In the genomic region with DNA sequence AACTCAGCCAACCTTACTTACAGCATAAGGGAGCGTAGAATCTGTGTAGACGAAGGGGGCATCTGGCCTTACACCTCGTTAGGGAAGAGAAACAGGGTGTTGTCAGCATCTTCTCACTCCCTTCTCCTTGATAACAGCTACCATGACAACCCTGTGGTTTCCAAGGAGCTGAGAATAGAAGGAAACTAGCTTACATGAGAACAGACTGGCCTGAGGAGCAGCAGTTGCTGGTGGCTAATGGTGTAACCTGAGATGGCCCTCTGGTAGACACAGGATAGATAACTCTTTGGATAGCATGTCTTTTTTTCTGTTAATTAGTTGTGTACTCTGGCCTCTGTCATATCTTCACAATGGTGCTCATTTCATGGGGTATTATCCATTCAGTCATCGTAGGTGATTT, we compare ENCODE assay signal across 20 cellular contexts. TPM values are rescaled to one million over a fixed set of nuclear protein-coding genes. Genes with fewer than 3 reads are reported as not detected.
A peak's percentile ranks its signal among the peaks of the same experiment; 100 is the strongest.
DNase-seq lines count a peak whose midpoint lies in the region; ATAC-seq, FAIRE-seq and TF ChIP-seq lines count a peak whose summit lies in the region.
"Had no signal": no experiment of that assay in that cellular context is flagged by ENCODE, and none has a peak within 500 bp of the region (broad histone marks: within the 10 kb centered on the region; RNA-seq: fewer than 3 reads in every experiment).

No MANE protein-coding gene starts in this region.

- H3K9ac ChIP-seq in neural cell (ENCODE audit: low read length): no peak overlapping the region

- ATAC-seq in heart left ventricle: no peak
- ATAC-seq: activated CD8-positive, alpha-beta T cell treated with anti-CD3 and anti-CD28 coated beads, Interleukin-2, amount 10 ng/mL, durations not matched to agents 7 days and 5 days; effector memory CD8-positive, alpha-beta T cell had no signal

- no peak for TF ChIP-seq RAD21 in neural cell (conservative IDR thresholded peaks at IDR 0.05)

- TF ChIP-seq EP300 in neural cell (conservative IDR thresholded peaks at IDR 0.05; ENCODE audit: poor library complexity, severe bottlenecking): no peak

- TF ChIP-seq CTCF in neural cell (IDR thresholded peaks at IDR 0.05; ENCODE audit: poor library complexity, severe bottlenecking) (no peak), heart left ventricle (IDR thresholded peaks at IDR 0.05) (no peak)

- no peak for DNase-seq in GM12891 (ENCODE audit: insufficient read length, low spot score)
- peak; percentile 33 for DNase-seq in MV-4-11 (lab: John Stamatoyannopoulos, UW)
- DNase-seq in SK-N-DZ (ENCODE audit: low spot score): peak; percentile 93
- DNase-seq in activated gamma-delta T cell treated with Interleukin-2 at 50 U/mL for 16 hours: no peak
- DNase-seq in CD1c-positive myeloid dendritic cell (ENCODE audit: extremely low spot score): no peak
- DNase-seq in heart left ventricle: no peak
- DNase-seq: activated B cell treated with CpG ODN at 0.5 μM for 24 hours; activated CD8-positive, alpha-beta T cell treated with anti-CD3 and anti-CD28 coated beads, Interleukin-2, amount 10 ng/mL, durations not matched to agents 7 days and 5 days; activated T-cell treated with anti-CD3 and anti-CD28 coated beads, Interleukin-2, amount 50 U/mL, for 48 hours; AML-193; effector memory CD8-positive, alpha-beta T cell; NCI-H2029; NK-92 treated with Interleukin-12 subunit alpha and Interleukin-12 subunit beta, amount 100 ng/mL, for 24 hours; tibial artery had no signal

- H3K27me3 ChIP-seq in neural cell (ENCODE audit: insufficient read depth, low read depth, low read length): no peaks in the 10 kb centered on the region
- peaks cover 0 to 7% (median 0%) of the 10 kb centered on the region in 9 donors for H3K27me3 ChIP-seq in heart left ventricle
- H3K27me3 ChIP-seq: ascending aorta, right atrium auricular region, tibial artery had no signal

- no peak overlapping the region for H3K4me2 ChIP-seq in neural cell (ENCODE audit: low read length)

- H4K20me1 ChIP-seq in neural cell (ENCODE audit: insufficient read depth): no peaks in the 10 kb centered on the region

- intact Hi-C loops in heart left ventricle (cut with DNase I): no loop called here

- peak overlapping the region; percentile 44 for H3K27ac ChIP-seq in neural cell (ENCODE audit: low read length)
- H3K27ac ChIP-seq in heart left ventricle: no peak overlapping the region
- H3K27ac ChIP-seq: ascending aorta, right atrium auricular region, SK-N-MC, tibial artery had no signal

- H3K9me3 ChIP-seq in neural cell (ENCODE audit: low read length) (no peaks in the 10 kb centered on the region), heart left ventricle (no peaks in the 10 kb centered on the region)
- H3K9me3 ChIP-seq: ascending aorta, right atrium auricular region, tibial artery had no signal

- no peaks in the 10 kb centered on the region for H3K79me2 ChIP-seq in neural cell (replicated peaks; ENCODE audit: insufficient read depth, low read length)

- 72 to 88% (median 84%) methylated on average over 4 of the region's 4 CpGs for WGBS in heart left ventricle, 4 donors

- H3K36me3 ChIP-seq in neural cell (ENCODE audit: insufficient read depth, low read length): no peaks in the 10 kb centered on the region
- no peaks in the 10 kb centered on the region for H3K36me3 ChIP-seq in heart left ventricle
- H3K36me3 ChIP-seq: ascending aorta, right atrium auricular region, tibial artery had no signal

- FAIRE-seq in GM12891 (lab: Jason Lieb, UNC): peak; percentile 60
- FAIRE-seq: RCC 7860 had no signal

- H3K4me3 ChIP-seq in neural cell (ENCODE audit: low read length) (no peak overlapping the region), heart left ventricle (no peak overlapping the region)
- H3K4me3 ChIP-seq: ascending aorta, right atrium auricular region, SK-N-MC, tibial artery had no signal

- no peak overlapping the region for H2AFZ ChIP-seq in neural cell (ENCODE audit: low read depth, low read length)

- no peaks in the 10 kb centered on the region for H3K4me1 ChIP-seq in heart left ventricle
- H3K4me1 ChIP-seq: ascending aorta, right atrium auricular region had no signal

- TF ChIP-seq POLR2A in GM12891 (IDR thresholded peaks at IDR 0.05; ENCODE audit: low read depth, low read length) (no peak), heart left ventricle (IDR thresholded peaks at IDR 0.05) (no peak)

- H3K9me2 ChIP-seq in neural cell (ENCODE audit: insufficient read depth, low read length): no peaks in the 10 kb centered on the region

- H3F3A ChIP-seq in neural cell (ENCODE audit: insufficient read depth, low read length, poor library complexity, severe bottlenecking): no peaks in the 10 kb centered on the region

TF ChIP-seq in GM12891, 5 proteins besides CTCF, POLR2A, EP300 and RAD21:
- TF ChIP-seq TAF1 (IDR thresholded peaks at IDR 0.05; ENCODE audit: low read depth, low read length): no peak
- TF ChIP-seq SPI1 (IDR thresholded peaks at IDR 0.05; ENCODE audit: low read depth, low read length): no peak
- TF ChIP-seq POLR2AphosphoS5 (IDR thresholded peaks at IDR 0.05; ENCODE audit: low read depth, low read length): no peak
- TF ChIP-seq POU2F2 (IDR thresholded peaks at IDR 0.05; ENCODE audit: low read depth, low read length): no peak
- no peak for TF ChIP-seq PAX5 (IDR thresholded peaks at IDR 0.05; ENCODE audit: insufficient read depth, low read length, severe bottlenecking)

TF ChIP-seq in neural cell, 6 proteins besides CTCF, POLR2A, EP300 and RAD21:
- TF ChIP-seq TAF1 (IDR thresholded peaks at IDR 0.05; ENCODE audit: low read depth) (no peak), POLR2AphosphoS5 (IDR thresholded peaks at IDR 0.05) (no peak), EZH2 (IDR thresholded peaks at IDR 0.05; ENCODE audit: borderline replicate concordance, insufficient read depth, low read length, poor library complexity, severe bottlenecking) (no peak), MXI1 (conservative IDR thresholded peaks at IDR 0.05; ENCODE audit: poor library complexity, severe bottlenecking) (no peak), SMC3 (conservative IDR thresholded peaks at IDR 0.05; ENCODE audit: poor library complexity) (no peak)
- TF ChIP-seq, protein P1, sequence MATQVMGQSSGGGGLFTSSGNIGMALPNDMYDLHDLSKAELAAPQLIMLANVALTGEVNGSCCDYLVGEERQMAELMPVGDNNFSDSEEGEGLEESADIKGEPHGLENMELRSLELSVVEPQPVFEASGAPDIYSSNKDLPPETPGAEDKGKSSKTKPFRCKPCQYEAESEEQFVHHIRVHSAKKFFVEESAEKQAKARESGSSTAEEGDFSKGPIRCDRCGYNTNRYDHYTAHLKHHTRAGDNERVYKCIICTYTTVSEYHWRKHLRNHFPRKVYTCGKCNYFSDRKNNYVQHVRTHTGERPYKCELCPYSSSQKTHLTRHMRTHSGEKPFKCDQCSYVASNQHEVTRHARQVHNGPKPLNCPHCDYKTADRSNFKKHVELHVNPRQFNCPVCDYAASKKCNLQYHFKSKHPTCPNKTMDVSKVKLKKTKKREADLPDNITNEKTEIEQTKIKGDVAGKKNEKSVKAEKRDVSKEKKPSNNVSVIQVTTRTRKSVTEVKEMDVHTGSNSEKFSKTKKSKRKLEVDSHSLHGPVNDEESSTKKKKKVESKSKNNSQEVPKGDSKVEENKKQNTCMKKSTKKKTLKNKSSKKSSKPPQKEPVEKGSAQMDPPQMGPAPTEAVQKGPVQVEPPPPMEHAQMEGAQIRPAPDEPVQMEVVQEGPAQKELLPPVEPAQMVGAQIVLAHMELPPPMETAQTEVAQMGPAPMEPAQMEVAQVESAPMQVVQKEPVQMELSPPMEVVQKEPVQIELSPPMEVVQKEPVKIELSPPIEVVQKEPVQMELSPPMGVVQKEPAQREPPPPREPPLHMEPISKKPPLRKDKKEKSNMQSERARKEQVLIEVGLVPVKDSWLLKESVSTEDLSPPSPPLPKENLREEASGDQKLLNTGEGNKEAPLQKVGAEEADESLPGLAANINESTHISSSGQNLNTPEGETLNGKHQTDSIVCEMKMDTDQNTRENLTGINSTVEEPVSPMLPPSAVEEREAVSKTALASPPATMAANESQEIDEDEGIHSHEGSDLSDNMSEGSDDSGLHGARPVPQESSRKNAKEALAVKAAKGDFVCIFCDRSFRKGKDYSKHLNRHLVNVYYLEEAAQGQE (IDR thresholded peaks at IDR 0.05; ENCODE audit: borderline replicate concordance): no peak

RNA-seq across cellular contexts. Expression of gene PLP1, which starts 14.6 kb away (rescaled TPM):
- not detected for polyA plus RNA-seq in GM12891 (2012; ENCODE audit: low read depth, missing spikeins)
- polyA plus RNA-seq in SK-N-DZ (2014; cell fraction: cytosol; rRNA removed): 2.2 and 2.4 TPM in 2 replicates
- polyA plus RNA-seq in SK-N-DZ (2014; cell fraction: nucleus; rRNA removed): 0.59 and 0.88 TPM in 2 replicates
- polyA plus RNA-seq in neural cell: 0.71 and 0.88 TPM in 2 replicates
- 0.81 and 0.97 TPM in 2 replicates for polyA minus RNA-seq in neural cell
- total RNA-seq in heart left ventricle: 10 to 100 TPM in 1 of 9 donors, 1 to 10 TPM in 8; 1.2 to 12.5 (median 4.1) TPM
- 1 to 10 TPM; 1.5 to 2.9 TPM for polyA plus RNA-seq in heart left ventricle
- total RNA-seq: activated B cell treated with CpG ODN at 0.5 μM for 24 hours; activated CD8-positive, alpha-beta T cell treated with anti-CD3 and anti-CD28 coated beads, Interleukin-2, amount 10 ng/mL, durations not matched to agents 7 days and 5 days; glomerular endothelial cell had no signal

RNA-seq across cellular contexts. Expression of gene RAB9B, which starts 40.8 kb away (rescaled TPM):
- 0.12 TPM for polyA plus RNA-seq in GM12891 (2012; ENCODE audit: low read depth, missing spikeins)
- 6.7 and 8.0 TPM in 2 replicates for polyA plus RNA-seq in SK-N-DZ (2014; cell fraction: cytosol; rRNA removed)
- polyA plus RNA-seq in SK-N-DZ (2014; cell fraction: nucleus; rRNA removed): 9.1 and 12.8 TPM in 2 replicates
- 50.6 TPM in 2 replicates for polyA plus RNA-seq in neural cell
- 51.6 and 52.9 TPM in 2 replicates for polyA minus RNA-seq in neural cell
- total RNA-seq in heart left ventricle: 10 to 100 TPM in 8 of 9 donors, 1 to 10 TPM in 1; 7.6 to 44.7 (median 28.4) TPM
- 1 to 10 TPM; 6.8 to 8.3 TPM for polyA plus RNA-seq in heart left ventricle

Comparison
In these comparisons a context has a peak if more than half of its experiments do, and no peak if none do; other contexts are left out.
1. DNase-seq: peak in MV-4-11 (single experiment) and SK-N-DZ (single experiment); none in GM12891 (single experiment), activated gamma-delta T cell treated with Interleukin-2 at 50 U/mL for 16 hours (single experiment), CD1c-positive myeloid dendritic cell (single experiment) and heart left ventricle (0 of 5).